ENCODE assay signal across 15 cellular contexts in the genomic region with DNA sequence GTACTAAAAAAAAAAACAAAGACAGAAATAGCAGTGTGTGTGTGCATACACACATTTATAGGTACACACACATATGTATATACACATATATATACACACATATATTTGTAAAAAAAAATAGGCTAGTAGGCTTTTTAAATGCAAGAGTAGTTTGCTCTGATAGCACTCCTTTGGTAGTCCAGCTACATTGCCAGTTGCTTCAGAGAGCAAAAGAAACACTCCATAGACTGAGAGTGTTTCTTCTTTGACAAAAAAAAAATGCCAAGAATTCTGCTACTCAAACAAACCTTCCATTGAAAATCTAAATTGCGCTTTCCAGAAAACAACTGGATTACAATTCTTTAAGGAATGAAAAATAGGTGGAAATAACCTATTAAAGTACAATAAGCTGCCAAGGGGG.
"Had no signal": no experiment of that assay in that cellular context is flagged by ENCODE, and none has a peak within 500 bp of the region (broad histone marks: within the 10 kb centered on the region; RNA-seq: fewer than 3 reads in every experiment).

No MANE protein-coding gene starts in this region.

- H3K27ac Mint-ChIP-seq: natural killer cell treated with Interleukin-12 subunit alpha and Interleukin-12 subunit beta and Interleukin-15 and Interleukin-18, amount 100 ng/mL, for 72 hours; stimulated activated naive B cell treated with anti-CD40 and anti-IgM and Interleukin-4, amounts not matched to agents 10 μg/mL and 1 μg/mL and 100 μg/mL, for 72 hours; stimulated activated naive CD8-positive, alpha-beta T cell treated with anti-CD3 and anti-CD28 coated beads, Interleukin-15, amount 100 ng/mL, for 72 hours had no signal

- H3K4me3 Mint-ChIP-seq: natural killer cell treated with Interleukin-12 subunit alpha and Interleukin-12 subunit beta and Interleukin-15 and Interleukin-18, amount 100 ng/mL, for 72 hours; stimulated activated naive B cell treated with anti-CD40 and anti-IgM and Interleukin-4, amounts not matched to agents 10 μg/mL and 1 μg/mL and 100 μg/mL, for 72 hours; stimulated activated naive CD8-positive, alpha-beta T cell treated with anti-CD3 and anti-CD28 coated beads, Interleukin-15, amount 100 ng/mL, for 72 hours had no signal

- H3K9me3 Mint-ChIP-seq: stimulated activated naive B cell treated with anti-CD40 and anti-IgM and Interleukin-4, amounts not matched to agents 10 μg/mL and 1 μg/mL and 100 μg/mL, for 72 hours; stimulated activated naive CD8-positive, alpha-beta T cell treated with anti-CD3 and anti-CD28 coated beads, Interleukin-15, amount 100 ng/mL, for 72 hours had no signal

- DNase-seq: effector memory CD4-positive, alpha-beta T cell; gastrocnemius medialis; heart right ventricle; islet precursor cell; lower lobe of right lung; mesenchymal stem cell; midbrain; posterior cingulate gyrus; stimulated activated CD4-positive, alpha-beta T cell treated with anti-CD3 and anti-CD28 coated beads, Interleukin-2, amount 100 ng/mL, for 24 hours; stimulated activated CD4-positive, alpha-beta T cell treated with anti-CD3 and anti-CD28 coated beads, Interleukin-4, amount 100 ng/mL, for 4 hours; stimulated activated naive B cell treated with anti-CD40 and anti-IgM and Interleukin-4, amounts not matched to agents 10 μg/mL and 1 μg/mL and 100 μg/mL, for 72 hours; stimulated activated naive CD8-positive, alpha-beta T cell treated with anti-CD3 and anti-CD28 coated beads, Interleukin-15, amount 100 ng/mL, for 72 hours; testis; transverse colon had no signal

- H3K36me3 Mint-ChIP-seq: natural killer cell treated with Interleukin-12 subunit alpha and Interleukin-12 subunit beta and Interleukin-15 and Interleukin-18, amount 100 ng/mL, for 72 hours; stimulated activated naive B cell treated with anti-CD40 and anti-IgM and Interleukin-4, amounts not matched to agents 10 μg/mL and 1 μg/mL and 100 μg/mL, for 72 hours had no signal

- ATAC-seq: gastrocnemius medialis; natural killer cell treated with Interleukin-12 subunit alpha and Interleukin-12 subunit beta and Interleukin-15 and Interleukin-18, amount 100 ng/mL, for 72 hours; stimulated activated naive B cell treated with anti-CD40 and anti-IgM and Interleukin-4, amounts not matched to agents 10 μg/mL and 1 μg/mL and 100 μg/mL, for 72 hours; stimulated activated naive CD8-positive, alpha-beta T cell treated with anti-CD3 and anti-CD28 coated beads, Interleukin-15, amount 100 ng/mL, for 72 hours had no signal
